Comparison of ENCODE assay signal across 34 cellular contexts in genomic region chr12:114789276-114789675, GRCh38.
"Had no signal": no experiment of that assay in that cellular context is flagged by ENCODE, and none has a peak within 500 bp of the region (broad histone marks: within the 10 kb centered on the region; RNA-seq: fewer than 3 reads in every experiment).

No MANE protein-coding gene starts in this region.

- DNase-seq: Karpas-422, Kasumi-1, MG63, MM.1S, MV-4-11, NCI-H1048, NCI-H1092, NCI-H1092 treated with DMSO at 0.1 percent for 48 hours, NCI-H1105, NCI-H1105 treated with DMSO at 0.1 percent for 48 hours, NCI-H1417, NCI-H1417 treated with DMSO at 0.1 percent for 48 hours, NCI-H1436, NCI-H1436 treated with DMSO at 0.1 percent for 48 hours, NCI-H146, NCI-H1694, NCI-H1694 treated with DMSO at 0.1 percent for 48 hours, NCI-H187, NCI-H187 treated with DMSO at 0.1 percent for 48 hours, NCI-H1930, NCI-H2029, NCI-H2029 treated with DMSO at 0.1 percent for 48 hours, NCI-H2081, NCI-H2081 treated with DMSO at 0.1 percent for 48 hours, NCI-H2107, NCI-H2171, NCI-H2171 treated with DMSO at 0.1 percent for 48 hours, NCI-H2227 treated with DMSO at 0.1 percent for 48 hours, NCI-H226, NCI-H345, NCI-H446, NCI-H446 treated with DMSO at 0.1 percent for 48 hours, NCI-H510A, NCI-H510A treated with DMSO at 0.1 percent for 48 hours had no signal

- H3K4me3 ChIP-seq: MG63 had no signal

- H3K36me3 ChIP-seq: MG63 had no signal

- H3K27me3 ChIP-seq: MG63 had no signal

- H3K9me3 ChIP-seq: MG63 had no signal
